ENCODE assay signal across 1 cellular context in genomic region chr5:143629871-143630658, GRCh38.
TF ChIP-seq lines count a peak whose summit lies in the region.

No MANE protein-coding gene starts in this region.

TF ChIP-seq in HepG2, 621 proteins besides CTCF, POLR2A, EP300 and RAD21 (continued from another document and continues in another):
- TF ChIP-seq BHLHE40 (IDR thresholded peaks at IDR 0.05; ENCODE audit: low read length) (no peak), RBM39 (IDR thresholded peaks at IDR 0.05; ENCODE audit: low read depth, low read length, poor library complexity, severe bottlenecking) (no peak), ZNF142 (CRISPR knock-in tag; IDR thresholded peaks at IDR 0.05) (no peak), ATF2 (CRISPR knock-in tag; IDR thresholded peaks at IDR 0.05) (peak; percentile 55; the same call in 1 of the 2 replicates), ZNF138 (CRISPR knock-in tag; IDR thresholded peaks at IDR 0.05; ENCODE audit: low read depth) (no peak), EED (CRISPR knock-in tag; IDR thresholded peaks at IDR 0.05) (no peak), ZFYVE20 (CRISPR knock-in tag; IDR thresholded peaks at IDR 0.05; ENCODE audit: borderline replicate concordance, low read depth) (no peak), ZMAT5 (CRISPR knock-in tag; IDR thresholded peaks at IDR 0.05; ENCODE audit: borderline replicate concordance, low read depth) (no peak), MXD1 (CRISPR knock-in tag; IDR thresholded peaks at IDR 0.05) (no peak), E2F2 (CRISPR knock-in tag; IDR thresholded peaks at IDR 0.05; ENCODE audit: borderline replicate concordance) (no peak), HES4 (CRISPR knock-in tag; IDR thresholded peaks at IDR 0.05; ENCODE audit: borderline replicate concordance) (no peak), HNRNPUL1 (IDR thresholded peaks at IDR 0.05; ENCODE audit: low read depth, low read length) (no peak), GZF1 (CRISPR knock-in tag; IDR thresholded peaks at IDR 0.05) (no peak), TBX2 (CRISPR knock-in tag; IDR thresholded peaks at IDR 0.05; ENCODE audit: borderline replicate concordance) (no peak; the same call in 1 of the 2 replicates), TSC22D2 (CRISPR knock-in tag; IDR thresholded peaks at IDR 0.05; ENCODE audit: borderline replicate concordance) (no peak), ADNP (CRISPR knock-in tag; IDR thresholded peaks at IDR 0.05) (no peak), ZSCAN30 (CRISPR knock-in tag; IDR thresholded peaks at IDR 0.05) (no peak), NR0B2 (CRISPR knock-in tag; IDR thresholded peaks at IDR 0.05) (no peak), MIER3 (CRISPR knock-in tag; IDR thresholded peaks at IDR 0.05; ENCODE audit: borderline replicate concordance) (peak; percentile 49; the same call in 1 of the 2 replicates), ZNF547 (CRISPR knock-in tag; IDR thresholded peaks at IDR 0.05) (no peak), NFAT5 (CRISPR knock-in tag; IDR thresholded peaks at IDR 0.05) (no peak), FOXM1 (CRISPR knock-in tag; IDR thresholded peaks at IDR 0.05) (no peak), SUZ12 (IDR thresholded peaks at IDR 0.05; ENCODE audit: low read depth, low read length) (no peak), NCOA1 (CRISPR knock-in tag; IDR thresholded peaks at IDR 0.05) (no peak), ZNF318 (CRISPR knock-in tag; IDR thresholded peaks at IDR 0.05) (no peak), MTERF4 (CRISPR knock-in tag; IDR thresholded peaks at IDR 0.05) (no peak), ISL2 (CRISPR knock-in tag; IDR thresholded peaks at IDR 0.05) (peak; percentile 78), PAF1 (CRISPR knock-in tag; IDR thresholded peaks at IDR 0.05) (no peak), JARID2 (CRISPR knock-in tag; IDR thresholded peaks at IDR 0.05; ENCODE audit: insufficient replicate concordance) (no peak), ZNF460 (CRISPR knock-in tag; IDR thresholded peaks at IDR 0.05; ENCODE audit: borderline replicate concordance) (no peak)
